1 cellular context compared by ENCODE assay signal in genomic region chr15:89125038-89125826, GRCh38.
TF ChIP-seq lines count a peak whose summit lies in the region.

No MANE protein-coding gene starts in this region.

TF ChIP-seq in HepG2, 621 proteins besides CTCF, POLR2A, EP300 and RAD21 (continued from another document and continues in another):
- TF ChIP-seq GMEB2 (CRISPR knock-in tag; IDR thresholded peaks at IDR 0.05; ENCODE audit: low read depth), result no peak
- no peak for TF ChIP-seq BATF2 (CRISPR knock-in tag; IDR thresholded peaks at IDR 0.05)
- TF ChIP-seq ZSCAN20 (CRISPR knock-in tag; IDR thresholded peaks at IDR 0.05; ENCODE audit: borderline replicate concordance), result no peak
- no peak for TF ChIP-seq NFYB (CRISPR knock-in tag; IDR thresholded peaks at IDR 0.05)
- TF ChIP-seq ZBTB46 (CRISPR knock-in tag; IDR thresholded peaks at IDR 0.05; ENCODE audit: borderline replicate concordance), result no peak
- no peak for TF ChIP-seq TAF15 (IDR thresholded peaks at IDR 0.05; ENCODE audit: low read depth, low read length, poor library complexity, severe bottlenecking)
- TF ChIP-seq, protein P1, sequence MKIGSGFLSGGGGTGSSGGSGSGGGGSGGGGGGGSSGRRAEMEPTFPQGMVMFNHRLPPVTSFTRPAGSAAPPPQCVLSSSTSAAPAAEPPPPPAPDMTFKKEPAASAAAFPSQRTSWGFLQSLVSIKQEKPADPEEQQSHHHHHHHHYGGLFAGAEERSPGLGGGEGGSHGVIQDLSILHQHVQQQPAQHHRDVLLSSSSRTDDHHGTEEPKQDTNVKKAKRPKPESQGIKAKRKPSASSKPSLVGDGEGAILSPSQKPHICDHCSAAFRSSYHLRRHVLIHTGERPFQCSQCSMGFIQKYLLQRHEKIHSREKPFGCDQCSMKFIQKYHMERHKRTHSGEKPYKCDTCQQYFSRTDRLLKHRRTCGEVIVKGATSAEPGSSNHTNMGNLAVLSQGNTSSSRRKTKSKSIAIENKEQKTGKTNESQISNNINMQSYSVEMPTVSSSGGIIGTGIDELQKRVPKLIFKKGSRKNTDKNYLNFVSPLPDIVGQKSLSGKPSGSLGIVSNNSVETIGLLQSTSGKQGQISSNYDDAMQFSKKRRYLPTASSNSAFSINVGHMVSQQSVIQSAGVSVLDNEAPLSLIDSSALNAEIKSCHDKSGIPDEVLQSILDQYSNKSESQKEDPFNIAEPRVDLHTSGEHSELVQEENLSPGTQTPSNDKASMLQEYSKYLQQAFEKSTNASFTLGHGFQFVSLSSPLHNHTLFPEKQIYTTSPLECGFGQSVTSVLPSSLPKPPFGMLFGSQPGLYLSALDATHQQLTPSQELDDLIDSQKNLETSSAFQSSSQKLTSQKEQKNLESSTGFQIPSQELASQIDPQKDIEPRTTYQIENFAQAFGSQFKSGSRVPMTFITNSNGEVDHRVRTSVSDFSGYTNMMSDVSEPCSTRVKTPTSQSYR (CRISPR knock-in tag; IDR thresholded peaks at IDR 0.05; ENCODE audit: borderline replicate concordance), result no peak
- TF ChIP-seq, protein P2, sequence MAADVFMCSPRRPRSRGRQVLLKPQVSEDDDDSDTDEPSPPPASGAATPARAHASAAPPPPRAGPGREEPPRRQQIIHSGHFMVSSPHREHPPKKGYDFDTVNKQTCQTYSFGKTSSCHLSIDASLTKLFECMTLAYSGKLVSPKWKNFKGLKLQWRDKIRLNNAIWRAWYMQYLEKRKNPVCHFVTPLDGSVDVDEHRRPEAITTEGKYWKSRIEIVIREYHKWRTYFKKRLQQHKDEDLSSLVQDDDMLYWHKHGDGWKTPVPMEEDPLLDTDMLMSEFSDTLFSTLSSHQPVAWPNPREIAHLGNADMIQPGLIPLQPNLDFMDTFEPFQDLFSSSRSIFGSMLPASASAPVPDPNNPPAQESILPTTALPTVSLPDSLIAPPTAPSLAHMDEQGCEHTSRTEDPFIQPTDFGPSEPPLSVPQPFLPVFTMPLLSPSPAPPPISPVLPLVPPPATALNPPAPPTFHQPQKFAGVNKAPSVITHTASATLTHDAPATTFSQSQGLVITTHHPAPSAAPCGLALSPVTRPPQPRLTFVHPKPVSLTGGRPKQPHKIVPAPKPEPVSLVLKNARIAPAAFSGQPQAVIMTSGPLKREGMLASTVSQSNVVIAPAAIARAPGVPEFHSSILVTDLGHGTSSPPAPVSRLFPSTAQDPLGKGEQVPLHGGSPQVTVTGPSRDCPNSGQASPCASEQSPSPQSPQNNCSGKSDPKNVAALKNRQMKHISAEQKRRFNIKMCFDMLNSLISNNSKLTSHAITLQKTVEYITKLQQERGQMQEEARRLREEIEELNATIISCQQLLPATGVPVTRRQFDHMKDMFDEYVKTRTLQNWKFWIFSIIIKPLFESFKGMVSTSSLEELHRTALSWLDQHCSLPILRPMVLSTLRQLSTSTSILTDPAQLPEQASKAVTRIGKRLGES (CRISPR knock-in tag; IDR thresholded peaks at IDR 0.05; ENCODE audit: borderline replicate concordance), result no peak
- TF ChIP-seq, protein P3, sequence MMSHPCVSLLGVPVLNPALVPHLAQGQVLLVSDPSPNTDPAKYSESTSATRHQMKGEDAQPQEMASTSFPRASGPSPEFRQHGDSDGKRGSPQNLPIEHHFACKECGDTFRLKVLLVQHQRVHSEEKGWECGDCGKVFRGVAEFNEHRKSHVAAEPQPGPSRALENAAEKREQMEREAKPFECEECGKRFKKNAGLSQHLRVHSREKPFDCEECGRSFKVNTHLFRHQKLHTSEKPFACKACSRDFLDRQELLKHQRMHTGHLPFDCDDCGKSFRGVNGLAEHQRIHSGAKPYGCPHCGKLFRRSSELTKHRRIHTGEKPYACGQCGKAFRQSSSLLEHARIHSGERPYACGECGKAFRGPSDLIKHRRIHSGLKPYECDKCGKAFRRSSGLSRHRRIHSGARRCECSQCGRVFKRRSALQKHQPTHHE (CRISPR knock-in tag; IDR thresholded peaks at IDR 0.05; ENCODE audit: borderline replicate concordance), result no peak
- TF ChIP-seq, protein P4, sequence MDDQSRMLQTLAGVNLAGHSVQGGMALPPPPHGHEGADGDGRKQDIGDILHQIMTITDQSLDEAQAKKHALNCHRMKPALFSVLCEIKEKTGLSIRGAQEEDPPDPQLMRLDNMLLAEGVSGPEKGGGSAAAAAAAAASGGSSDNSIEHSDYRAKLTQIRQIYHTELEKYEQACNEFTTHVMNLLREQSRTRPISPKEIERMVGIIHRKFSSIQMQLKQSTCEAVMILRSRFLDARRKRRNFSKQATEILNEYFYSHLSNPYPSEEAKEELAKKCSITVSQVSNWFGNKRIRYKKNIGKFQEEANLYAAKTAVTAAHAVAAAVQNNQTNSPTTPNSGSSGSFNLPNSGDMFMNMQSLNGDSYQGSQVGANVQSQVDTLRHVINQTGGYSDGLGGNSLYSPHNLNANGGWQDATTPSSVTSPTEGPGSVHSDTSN (CRISPR knock-in tag; IDR thresholded peaks at IDR 0.05; ENCODE audit: borderline replicate concordance), result no peak
- no peak for TF ChIP-seq MYNN (CRISPR knock-in tag; IDR thresholded peaks at IDR 0.05; ENCODE audit: low read depth)
- TF ChIP-seq GABPA (IDR thresholded peaks at IDR 0.05; ENCODE audit: low read depth, low read length), result no peak
- TF ChIP-seq GABPA (CRISPR knock-in tag; IDR thresholded peaks at IDR 0.05; ENCODE audit: low read depth), result no peak
- no peak for TF ChIP-seq FLYWCH1 (CRISPR knock-in tag; IDR thresholded peaks at IDR 0.05)
- 0 out of 2 replicates have a peak, but pooled peaks have one; percentile 20 for TF ChIP-seq TFDP2 (CRISPR knock-in tag; IDR thresholded peaks at IDR 0.05)
- TF ChIP-seq ZNF3 (CRISPR knock-in tag; IDR thresholded peaks at IDR 0.05), result no peak
- no peak for TF ChIP-seq ZNF121 (CRISPR knock-in tag; IDR thresholded peaks at IDR 0.05)
- TF ChIP-seq ZMYM3 (CRISPR knock-in tag; IDR thresholded peaks at IDR 0.05), result peak; percentile 73
- peak; percentile 86; the same call in 1 of the 2 replicates for TF ChIP-seq REPIN1 (CRISPR knock-in tag; IDR thresholded peaks at IDR 0.05; ENCODE audit: borderline replicate concordance, low read depth)
- TF ChIP-seq, protein P5, sequence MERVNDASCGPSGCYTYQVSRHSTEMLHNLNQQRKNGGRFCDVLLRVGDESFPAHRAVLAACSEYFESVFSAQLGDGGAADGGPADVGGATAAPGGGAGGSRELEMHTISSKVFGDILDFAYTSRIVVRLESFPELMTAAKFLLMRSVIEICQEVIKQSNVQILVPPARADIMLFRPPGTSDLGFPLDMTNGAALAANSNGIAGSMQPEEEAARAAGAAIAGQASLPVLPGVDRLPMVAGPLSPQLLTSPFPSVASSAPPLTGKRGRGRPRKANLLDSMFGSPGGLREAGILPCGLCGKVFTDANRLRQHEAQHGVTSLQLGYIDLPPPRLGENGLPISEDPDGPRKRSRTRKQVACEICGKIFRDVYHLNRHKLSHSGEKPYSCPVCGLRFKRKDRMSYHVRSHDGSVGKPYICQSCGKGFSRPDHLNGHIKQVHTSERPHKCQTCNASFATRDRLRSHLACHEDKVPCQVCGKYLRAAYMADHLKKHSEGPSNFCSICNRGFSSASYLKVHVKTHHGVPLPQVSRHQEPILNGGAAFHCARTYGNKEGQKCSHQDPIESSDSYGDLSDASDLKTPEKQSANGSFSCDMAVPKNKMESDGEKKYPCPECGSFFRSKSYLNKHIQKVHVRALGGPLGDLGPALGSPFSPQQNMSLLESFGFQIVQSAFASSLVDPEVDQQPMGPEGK (CRISPR knock-in tag; IDR thresholded peaks at IDR 0.05), result no peak
- TF ChIP-seq ZNF136 (CRISPR knock-in tag; IDR thresholded peaks at IDR 0.05; ENCODE audit: low read depth), result no peak
- TF ChIP-seq RARG (CRISPR knock-in tag; IDR thresholded peaks at IDR 0.05; ENCODE audit: low read depth), result no peak
- TF ChIP-seq RORA (CRISPR knock-in tag; IDR thresholded peaks at IDR 0.05), result no peak
- no peak for TF ChIP-seq SMARCE1 (IDR thresholded peaks at IDR 0.05; ENCODE audit: borderline replicate concordance)
- TF ChIP-seq ZNF574 (CRISPR knock-in tag; IDR thresholded peaks at IDR 0.05), result peak; percentile 20; the same call in 1 of the 2 replicates
- 0 out of 2 replicates have a peak, but pooled peaks have one; percentile 13 for TF ChIP-seq POLR2AphosphoS5 (IDR thresholded peaks at IDR 0.05; ENCODE audit: low read depth, low read length)
- no peak for TF ChIP-seq MLLT10 (CRISPR knock-in tag; IDR thresholded peaks at IDR 0.05)
- TF ChIP-seq TOE1 (CRISPR knock-in tag; IDR thresholded peaks at IDR 0.05), result no peak
- TF ChIP-seq, protein P6, sequence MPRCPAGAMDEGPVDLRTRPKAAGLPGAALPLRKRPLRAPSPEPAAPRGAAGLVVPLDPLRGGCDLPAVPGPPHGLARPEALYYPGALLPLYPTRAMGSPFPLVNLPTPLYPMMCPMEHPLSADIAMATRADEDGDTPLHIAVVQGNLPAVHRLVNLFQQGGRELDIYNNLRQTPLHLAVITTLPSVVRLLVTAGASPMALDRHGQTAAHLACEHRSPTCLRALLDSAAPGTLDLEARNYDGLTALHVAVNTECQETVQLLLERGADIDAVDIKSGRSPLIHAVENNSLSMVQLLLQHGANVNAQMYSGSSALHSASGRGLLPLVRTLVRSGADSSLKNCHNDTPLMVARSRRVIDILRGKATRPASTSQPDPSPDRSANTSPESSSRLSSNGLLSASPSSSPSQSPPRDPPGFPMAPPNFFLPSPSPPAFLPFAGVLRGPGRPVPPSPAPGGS (CRISPR knock-in tag; IDR thresholded peaks at IDR 0.05), result no peak
- TF ChIP-seq CENPX (CRISPR knock-in tag; IDR thresholded peaks at IDR 0.05), result no peak
- TF ChIP-seq ZFP36L2 (CRISPR knock-in tag; IDR thresholded peaks at IDR 0.05), result no peak
- no peak for TF ChIP-seq ZNF724P (CRISPR knock-in tag; IDR thresholded peaks at IDR 0.05; ENCODE audit: borderline replicate concordance)
- TF ChIP-seq DR1 (CRISPR knock-in tag; IDR thresholded peaks at IDR 0.05), result no peak
- no peak for TF ChIP-seq FOXC1 (CRISPR knock-in tag; IDR thresholded peaks at IDR 0.05; ENCODE audit: borderline replicate concordance)
- TF ChIP-seq ZNF44 (CRISPR knock-in tag; IDR thresholded peaks at IDR 0.05), result no peak
- no peak for TF ChIP-seq ZNF17 (CRISPR knock-in tag; IDR thresholded peaks at IDR 0.05)
- no peak for TF ChIP-seq ZNF20 (CRISPR knock-in tag; IDR thresholded peaks at IDR 0.05)
- TF ChIP-seq ZNF563 (CRISPR knock-in tag; IDR thresholded peaks at IDR 0.05), result no peak
